ENCODE assay signal across 13 cellular contexts in the genomic region with DNA sequence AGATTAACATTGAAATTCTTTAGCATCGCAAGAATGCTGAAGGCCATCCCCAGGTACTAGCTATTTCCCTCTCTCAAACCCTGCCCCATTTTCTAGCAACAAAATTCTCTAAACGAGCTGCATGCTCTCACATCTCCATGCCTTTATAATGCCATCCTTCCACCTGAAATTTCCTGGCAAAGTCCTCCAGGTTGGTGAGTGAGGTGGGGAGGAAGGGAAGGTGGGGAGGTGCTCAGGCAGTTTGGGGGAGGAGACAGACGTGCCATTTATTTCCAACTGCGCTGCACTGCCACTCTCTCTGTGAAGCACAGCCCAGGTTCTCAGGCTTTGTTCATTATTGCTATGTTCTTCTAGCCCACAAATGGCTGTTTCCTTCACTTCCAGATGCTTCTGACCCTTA.
"Had no signal": no experiment of that assay in that cellular context is flagged by ENCODE, and none has a peak within 500 bp of the region (broad histone marks: within the 10 kb centered on the region; RNA-seq: fewer than 3 reads in every experiment).

No MANE protein-coding gene starts in this region.

- H3K27me3 ChIP-seq: breast epithelium, dorsolateral prefrontal cortex, esophagus squamous epithelium, sigmoid colon, suprapubic skin had no signal

- H3K4me3 Mint-ChIP-seq: activated CD4-positive, alpha-beta memory T cell treated with anti-CD3 and anti-CD28 coated beads, Interleukin-2, amount 10 ng/mL, durations not matched to agents 7 days and 5 days; activated naive CD8-positive, alpha-beta T cell treated with anti-CD3 and anti-CD28 coated beads for 36 hours; activated T-cell treated with anti-CD3 and anti-CD28 coated beads, Interleukin-2, amount 50 U/mL, for 72 hours; natural killer cell treated with Interleukin-12 subunit alpha and Interleukin-12 subunit beta and Interleukin-15 and Interleukin-18, amount 100 ng/mL, for 72 hours had no signal

- H3K4me1 ChIP-seq: breast epithelium, esophagus squamous epithelium, sigmoid colon, suprapubic skin had no signal

- H3K36me3 Mint-ChIP-seq: activated naive CD8-positive, alpha-beta T cell treated with anti-CD3 and anti-CD28 coated beads for 36 hours; natural killer cell treated with Interleukin-12 subunit alpha and Interleukin-12 subunit beta and Interleukin-15 and Interleukin-18, amount 100 ng/mL, for 72 hours had no signal

- H3K36me3 ChIP-seq: breast epithelium, esophagus squamous epithelium, sigmoid colon, suprapubic skin had no signal

- ATAC-seq: activated T-cell treated with anti-CD3 and anti-CD28 coated beads, Interleukin-2, amount 50 U/mL, for 72 hours; natural killer cell treated with Interleukin-12 subunit alpha and Interleukin-12 subunit beta and Interleukin-15 and Interleukin-18, amount 100 ng/mL, for 72 hours; stimulated activated naive CD8-positive, alpha-beta T cell treated with anti-CD3 and anti-CD28 coated beads, Interleukin-15, Interleukin-2, amounts not matched to agents 100 U/mL and 50 U/mL, for 24 hours had no signal

- H3K9me3 ChIP-seq: breast epithelium, esophagus squamous epithelium, sigmoid colon, suprapubic skin had no signal

- H3K27ac ChIP-seq: breast epithelium, esophagus squamous epithelium, sigmoid colon, suprapubic skin had no signal

- H3K9me3 Mint-ChIP-seq: activated CD4-positive, alpha-beta memory T cell treated with anti-CD3 and anti-CD28 coated beads, Interleukin-2, amount 10 ng/mL, durations not matched to agents 7 days and 5 days; activated naive CD8-positive, alpha-beta T cell treated with anti-CD3 and anti-CD28 coated beads for 36 hours; natural killer cell treated with Interleukin-12 subunit alpha and Interleukin-12 subunit beta and Interleukin-15 and Interleukin-18, amount 100 ng/mL, for 72 hours had no signal

- H3K4me1 Mint-ChIP-seq: activated CD4-positive, alpha-beta memory T cell treated with anti-CD3 and anti-CD28 coated beads, Interleukin-2, amount 10 ng/mL, durations not matched to agents 7 days and 5 days; activated naive CD8-positive, alpha-beta T cell treated with anti-CD3 and anti-CD28 coated beads for 36 hours had no signal

- H3K4me3 ChIP-seq: breast epithelium, dorsolateral prefrontal cortex, esophagus squamous epithelium, sigmoid colon, suprapubic skin had no signal

- DNase-seq: activated CD4-positive, alpha-beta memory T cell treated with anti-CD3 and anti-CD28 coated beads, Interleukin-2, amount 10 ng/mL, durations not matched to agents 7 days and 5 days; activated gamma-delta T cell treated with Interleukin-2 at 50 U/mL for 16 hours; activated naive CD8-positive, alpha-beta T cell treated with anti-CD3 and anti-CD28 coated beads for 36 hours; activated T-cell treated with anti-CD3 and anti-CD28 coated beads, Interleukin-2, amount 50 U/mL, for 72 hours; dorsolateral prefrontal cortex; esophagus squamous epithelium; foreskin fibroblast; head of caudate nucleus; sigmoid colon; stimulated activated naive CD8-positive, alpha-beta T cell treated with anti-CD3 and anti-CD28 coated beads, Interleukin-15, Interleukin-2, amounts not matched to agents 100 U/mL and 50 U/mL, for 24 hours had no signal

- H3K27ac Mint-ChIP-seq: activated CD4-positive, alpha-beta memory T cell treated with anti-CD3 and anti-CD28 coated beads, Interleukin-2, amount 10 ng/mL, durations not matched to agents 7 days and 5 days; activated naive CD8-positive, alpha-beta T cell treated with anti-CD3 and anti-CD28 coated beads for 36 hours; activated T-cell treated with anti-CD3 and anti-CD28 coated beads, Interleukin-2, amount 50 U/mL, for 72 hours; natural killer cell treated with Interleukin-12 subunit alpha and Interleukin-12 subunit beta and Interleukin-15 and Interleukin-18, amount 100 ng/mL, for 72 hours had no signal

- H3K27me3 Mint-ChIP-seq: activated CD4-positive, alpha-beta memory T cell treated with anti-CD3 and anti-CD28 coated beads, Interleukin-2, amount 10 ng/mL, durations not matched to agents 7 days and 5 days; activated naive CD8-positive, alpha-beta T cell treated with anti-CD3 and anti-CD28 coated beads for 36 hours; natural killer cell treated with Interleukin-12 subunit alpha and Interleukin-12 subunit beta and Interleukin-15 and Interleukin-18, amount 100 ng/mL, for 72 hours had no signal
